ENCODE assay signal across 13 cellular contexts in genomic region chr10:112716924-112717348, GRCh38.
A peak's percentile ranks its signal among the peaks of the same experiment; 100 is the strongest.
DNase-seq lines count a peak whose midpoint lies in the region; ATAC-seq and TF ChIP-seq lines count a peak whose summit lies in the region.
"Had no signal": no experiment of that assay in that cellular context is flagged by ENCODE, and none has a peak within 500 bp of the region (broad histone marks: within the 10 kb centered on the region; RNA-seq: fewer than 3 reads in every experiment).

No MANE protein-coding gene starts in this region.

- H3K4me3 Mint-ChIP-seq in T-cell: no peak overlapping the region

- TF ChIP-seq CTCF in brain microvascular endothelial cell (IDR thresholded peaks at IDR 0.05; ENCODE audit: low read depth, low read length, missing control alignments): no peak

- DNase-seq in A172 (ENCODE audit: low spot score) (peak; percentile 77), HT-29 (ENCODE audit: low spot score) (peak; percentile 78), brain microvascular endothelial cell (peak; percentile 58), left lobe of liver (ENCODE audit: low spot score) (peak; percentile 61), T-cell (no peak), ureter (ENCODE audit: low spot score) (no peak), left ventricle myocardium superior (no peak), hippocampal formation (lab: John Stamatoyannopoulos, UW) (no peak)
- DNase-seq: activated T-cell treated with anti-CD3 and anti-CD28 coated beads, Interleukin-2, amount 50 U/mL, for 48 hours; DMS79; RPMI8226; transverse colon had no signal

- intact Hi-C loops in left ventricle myocardium superior (cut with micrococcal nuclease): no loop called here

- no peaks in the 10 kb centered on the region for H3K27me3 Mint-ChIP-seq in T-cell

- H3K4me3 ChIP-seq in brain microvascular endothelial cell (ENCODE audit: low read depth, low read length): no peak overlapping the region
- H3K4me3 ChIP-seq: right atrium auricular region, transverse colon had no signal

- in situ Hi-C loops in brain microvascular endothelial cell (cut with HindIII; ENCODE audit: low pct_ligation_motif_present, low sequenced_read_pairs): no loop called here

- no peaks in the 10 kb centered on the region for H3K27me3 ChIP-seq in brain microvascular endothelial cell (replicated peaks)
- H3K27me3 ChIP-seq: right atrium auricular region, transverse colon had no signal

- ATAC-seq in left lobe of liver: peak; percentile 84
- ATAC-seq in T-cell (replicated peaks in 1 of 4): no peak
- ATAC-seq in left ventricle myocardium superior: no peak

- H3K36me3 ChIP-seq in brain microvascular endothelial cell (replicated peaks): no peaks in the 10 kb centered on the region
- H3K36me3 ChIP-seq: right atrium auricular region, transverse colon had no signal

- H3K36me3 Mint-ChIP-seq in T-cell: peaks cover 51% of the 10 kb centered on the region

- no peaks in the 10 kb centered on the region for H3K9me3 Mint-ChIP-seq in T-cell

- CTCF ChIA-PET in T-cell (lab: Charles Lee): interaction anchor here in 1 of 2 donors (1.6 kb wide), 1 partner anchor 668 kb away, joined by 3 read pairs; no protein-coding TSS in a partner anchor

- H3K27ac ChIP-seq in brain microvascular endothelial cell: no peak overlapping the region
- H3K27ac ChIP-seq: right atrium auricular region had no signal

- POLR2A ChIA-PET in T-cell (lab: Charles Lee): no interaction called here

- no peak overlapping the region for H3K27ac Mint-ChIP-seq in T-cell

- H3K4me1 Mint-ChIP-seq in T-cell: no peaks in the 10 kb centered on the region

Comparison
In these comparisons a context has a peak if more than half of its experiments do, and no peak if none do; other contexts are left out.
1. DNase-seq: peak in A172 (single experiment), HT-29 (single experiment), brain microvascular endothelial cell (single experiment) and left lobe of liver (single experiment); none in T-cell (0 of 34), ureter (single experiment), left ventricle myocardium superior (single experiment) and hippocampal formation (0 of 2).